In the genomic region with DNA sequence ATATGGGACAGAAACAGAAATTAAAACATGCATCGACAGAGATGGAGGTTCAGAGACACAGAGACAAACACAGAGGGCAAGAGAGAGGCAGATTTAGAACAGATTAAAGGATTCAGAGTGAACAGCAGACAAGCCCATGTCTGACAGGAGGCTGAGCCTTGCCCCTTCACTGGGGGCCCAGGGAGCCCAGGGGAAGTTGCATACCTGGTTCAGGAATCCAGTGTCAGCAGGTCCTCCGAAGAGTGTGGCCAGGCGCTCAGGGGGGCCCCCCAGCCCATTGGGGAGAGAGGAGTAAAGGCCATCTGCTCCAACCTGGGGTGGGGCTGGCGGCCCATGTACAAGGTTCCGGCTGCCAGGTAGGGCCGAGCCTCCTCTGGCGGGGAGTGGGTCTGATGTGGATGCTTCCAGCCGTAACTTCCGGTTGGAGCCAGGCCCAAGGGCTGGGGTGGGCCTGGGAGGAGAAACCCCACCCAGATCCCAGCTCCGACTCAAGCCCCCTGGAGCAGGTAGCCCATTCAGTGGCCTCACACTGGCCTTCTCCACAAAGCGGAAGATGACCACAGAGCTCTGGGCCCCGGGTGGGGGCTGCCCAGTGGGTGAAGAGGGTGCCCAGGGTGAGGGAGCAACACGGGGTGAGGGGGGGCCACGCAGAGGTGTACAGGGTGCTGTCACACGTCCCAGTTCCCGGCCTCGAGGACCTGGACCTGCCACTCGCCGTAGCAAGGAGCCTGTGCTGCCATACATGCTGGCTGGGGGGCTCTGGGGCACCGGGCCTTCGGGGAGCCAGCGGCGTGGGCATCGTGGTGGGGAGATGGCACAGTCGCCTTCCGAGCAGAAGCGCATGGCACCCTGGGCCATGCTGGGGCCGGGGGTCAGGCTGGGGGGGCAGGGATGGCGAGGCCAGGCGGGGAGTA, we compare ENCODE assay signal across 28 cellular contexts. TPM values are rescaled to one million over a fixed set of nuclear protein-coding genes. Genes with fewer than 3 reads are reported as not detected.
"Had no signal": no experiment of that assay in that cellular context is flagged by ENCODE, and none has a peak within 500 bp of the region (broad histone marks: within the 10 kb centered on the region; RNA-seq: fewer than 3 reads in every experiment).

No MANE protein-coding gene starts in this region.

- ATAC-seq: activated CD4-positive, CD25-positive, alpha-beta regulatory T cell treated with anti-CD3 and anti-CD28 coated beads, Interleukin-2, amount 50 U/mL, for 24 hours; activated naive CD8-positive, alpha-beta T cell treated with anti-CD3 and anti-CD28 coated beads, Interleukin-2, amount 50 U/mL, for 24 hours; esophagus mucosa; left lobe of liver; sciatic nerve; stimulated activated naive B cell treated with anti-CD40 and anti-IgM and Interleukin-4, amounts not matched to agents 10 μg/mL and 1 μg/mL and 100 μg/mL, for 72 hours had no signal

- H3K9me3 Mint-ChIP-seq: activated naive CD4-positive, alpha-beta T cell treated with anti-CD3 and anti-CD28 coated beads, Interleukin-2, amount 10 ng/mL, durations not matched to agents 7 days and 5 days; activated naive CD8-positive, alpha-beta T cell treated with anti-CD3 and anti-CD28 coated beads, Interleukin-2, amount 50 U/mL, for 24 hours; activated T-helper 1 cell treated with anti-CD3 and anti-CD28 coated beads, Interleukin-12 subunit alpha, Interleukin-12 subunit beta, Interleukin-2, Interleukin-4 antibody, amounts not matched to agents 30 ng/mL and 10 ng/mL and 1 ng/mL, durations not matched to agents 14 hours and 24 hours and 36 hours; endodermal cell; stimulated activated naive B cell treated with anti-CD40 and anti-IgM and Interleukin-4, amounts not matched to agents 10 μg/mL and 1 μg/mL and 100 μg/mL, for 72 hours; T-helper 1 cell treated with Interleukin-12 subunit alpha and Interleukin-12 subunit beta and Interleukin-4 antibody, amounts not matched to agents 30 μg/mL and 1 μg/mL, for 36 hours had no signal

- H3K27ac Mint-ChIP-seq: activated naive CD4-positive, alpha-beta T cell treated with anti-CD3 and anti-CD28 coated beads, Interleukin-2, amount 10 ng/mL, durations not matched to agents 7 days and 5 days; activated naive CD8-positive, alpha-beta T cell treated with anti-CD3 and anti-CD28 coated beads, Interleukin-2, amount 50 U/mL, for 24 hours; activated T-helper 1 cell treated with anti-CD3 and anti-CD28 coated beads, Interleukin-12 subunit alpha, Interleukin-12 subunit beta, Interleukin-2, Interleukin-4 antibody, amounts not matched to agents 30 ng/mL and 10 ng/mL and 1 ng/mL, durations not matched to agents 14 hours and 24 hours and 36 hours; endodermal cell; stimulated activated naive B cell treated with anti-CD40 and anti-IgM and Interleukin-4, amounts not matched to agents 10 μg/mL and 1 μg/mL and 100 μg/mL, for 72 hours; T-helper 1 cell treated with Interleukin-12 subunit alpha and Interleukin-12 subunit beta and Interleukin-4 antibody, amounts not matched to agents 30 μg/mL and 1 μg/mL, for 36 hours had no signal

- H3K4me3 Mint-ChIP-seq: activated naive CD4-positive, alpha-beta T cell treated with anti-CD3 and anti-CD28 coated beads, Interleukin-2, amount 10 ng/mL, durations not matched to agents 7 days and 5 days; activated naive CD8-positive, alpha-beta T cell treated with anti-CD3 and anti-CD28 coated beads, Interleukin-2, amount 50 U/mL, for 24 hours; activated T-helper 1 cell treated with anti-CD3 and anti-CD28 coated beads, Interleukin-12 subunit alpha, Interleukin-12 subunit beta, Interleukin-2, Interleukin-4 antibody, amounts not matched to agents 30 ng/mL and 10 ng/mL and 1 ng/mL, durations not matched to agents 14 hours and 24 hours and 36 hours; endodermal cell; stimulated activated naive B cell treated with anti-CD40 and anti-IgM and Interleukin-4, amounts not matched to agents 10 μg/mL and 1 μg/mL and 100 μg/mL, for 72 hours; T-helper 1 cell treated with Interleukin-12 subunit alpha and Interleukin-12 subunit beta and Interleukin-4 antibody, amounts not matched to agents 30 μg/mL and 1 μg/mL, for 36 hours had no signal

- DNase-seq: activated CD4-positive, alpha-beta T cell treated with anti-CD3 and anti-CD28 coated beads for 48 hours; activated CD4-positive, alpha-beta T cell treated with anti-CD3 and anti-CD28 coated beads, Interleukin-2, amount 50 U/mL, for 48 hours; activated CD8-positive, alpha-beta memory T cell treated with anti-CD3 and anti-CD28 coated beads for 24 hours; activated effector memory CD4-positive, alpha-beta T cell treated with anti-CD3 and anti-CD28 coated beads, Interleukin-2, amount 50 U/mL, for 16 hours; activated naive CD4-positive, alpha-beta T cell treated with anti-CD3 and anti-CD28 coated beads, Interleukin-2, amount 10 ng/mL, durations not matched to agents 7 days and 5 days; activated naive CD8-positive, alpha-beta T cell treated with anti-CD3 and anti-CD28 coated beads, Interleukin-2, amount 50 U/mL, for 24 hours; activated T-cell treated with anti-CD3 and anti-CD28 coated beads, Interleukin-2, amount 50 U/mL, for 1 hour; colonic mucosa; dorsolateral prefrontal cortex; endodermal cell; foreskin fibroblast; kidney glomerular epithelial cell; SK-N-SH; stimulated activated CD4-positive, alpha-beta T cell treated with anti-CD3 and anti-CD28 coated beads, Interleukin-1b, Interleukin-23, amount 100 ng/mL, for 48 hours; stimulated activated naive B cell treated with anti-CD40 and anti-IgM and Interleukin-4, amounts not matched to agents 10 μg/mL and 1 μg/mL and 100 μg/mL, for 72 hours; SW 1271; T-helper 9 cell; tibial artery had no signal

RNA-seq across cellular contexts. Expression of a gene that starts 34.9 kb away (rescaled TPM):
- total RNA-seq: left lobe of liver, lung microvascular endothelial cell, osteocyte, posterior vena cava, sciatic nerve, smooth muscle cell had no signal
